In genomic region chr19:46967578-46968018, GRCh38 we compare ENCODE assay signal across 10 cellular contexts. TPM values are rescaled to one million over a fixed set of nuclear protein-coding genes. Genes with fewer than 3 reads are reported as not detected.
DNase-seq lines count a peak whose midpoint lies in the region; ATAC-seq and TF ChIP-seq lines count a peak whose summit lies in the region.
"Had no signal": no experiment of that assay in that cellular context is flagged by ENCODE, and none has a peak within 500 bp of the region (broad histone marks: within the 10 kb centered on the region; RNA-seq: fewer than 3 reads in every experiment).

No MANE protein-coding gene starts in this region.

- no peak for TF ChIP-seq EP300 in upper lobe of left lung (IDR thresholded peaks at IDR 0.05)

- TF ChIP-seq CTCF in lower lobe of right lung (IDR thresholded peaks at IDR 0.05) (no peak), upper lobe of left lung (IDR thresholded peaks at IDR 0.05) (no peak)

- H3K4me1 ChIP-seq in lower lobe of right lung (peaks cover 17% of the 10 kb centered on the region), upper lobe of left lung (peaks cover 5 to 20% (median 15%) of the 10 kb centered on the region in 4 donors)
- H3K4me1 ChIP-seq: SJCRH30 had no signal

- peak; percentile 86 for ATAC-seq in activated naive CD8-positive, alpha-beta T cell treated with anti-CD3 and anti-CD28 coated beads, Interleukin-2, amount 50 U/mL, for 24 hours
- peak; percentile 78 to 79 for ATAC-seq in lower lobe of right lung
- ATAC-seq in upper lobe of left lung (ENCODE audit: low FRiP score in 2 of 2), result peak; percentile 45 to 83
- no peak for ATAC-seq in GM21367 (IDR thresholded peaks at IDR 0.05; ENCODE audit: unreplicated experiment)

- 41 to 51% methylated on average over 8 of the region's 8 CpGs for WGBS in upper lobe of left lung, 2 donors

- H3K36me3 ChIP-seq in lower lobe of right lung (peaks cover 11% of the 10 kb centered on the region), upper lobe of left lung (peaks cover 0 to 9% (median 3%) of the 10 kb centered on the region in 4 donors)
- H3K36me3 ChIP-seq: SJCRH30 had no signal

- no peaks in the 10 kb centered on the region for H3K27me3 Mint-ChIP-seq in activated naive CD4-positive, alpha-beta T cell treated with anti-CD3 and anti-CD28 coated beads, Interleukin-2, amount 10 ng/mL, durations not matched to agents 7 days and 5 days
- no peaks in the 10 kb centered on the region for H3K27me3 Mint-ChIP-seq in activated naive CD4-positive, alpha-beta T cell treated with anti-CD3 and anti-CD28 coated beads for 36 hours (ENCODE audit: low read depth)
- H3K27me3 Mint-ChIP-seq in activated naive CD8-positive, alpha-beta T cell treated with anti-CD3 and anti-CD28 coated beads, Interleukin-2, amount 50 U/mL, for 24 hours, result no peaks in the 10 kb centered on the region
- H3K27me3 Mint-ChIP-seq: B cell had no signal

- H3K4me3 ChIP-seq in lower lobe of right lung (no peak overlapping the region), upper lobe of left lung (no peak overlapping the region)
- H3K4me3 ChIP-seq: SJCRH30 had no signal

- H3K27ac ChIP-seq in lower lobe of right lung (no peak overlapping the region), upper lobe of left lung (peak overlapping the region; percentile 3 to 46 (median 22))
- H3K27ac ChIP-seq: SJCRH30 had no signal

- TF ChIP-seq POLR2A in upper lobe of left lung (IDR thresholded peaks at IDR 0.05), result no peak

- H3K36me3 Mint-ChIP-seq in activated naive CD4-positive, alpha-beta T cell treated with anti-CD3 and anti-CD28 coated beads, Interleukin-2, amount 10 ng/mL, durations not matched to agents 7 days and 5 days, result peaks cover 27% of the 10 kb centered on the region
- H3K36me3 Mint-ChIP-seq in activated naive CD4-positive, alpha-beta T cell treated with anti-CD3 and anti-CD28 coated beads for 36 hours (ENCODE audit: low read depth), result no peaks in the 10 kb centered on the region
- peaks cover 6% of the 10 kb centered on the region for H3K36me3 Mint-ChIP-seq in activated naive CD8-positive, alpha-beta T cell treated with anti-CD3 and anti-CD28 coated beads, Interleukin-2, amount 50 U/mL, for 24 hours (ENCODE audit: low read depth)

- H3K9me3 Mint-ChIP-seq in activated naive CD4-positive, alpha-beta T cell treated with anti-CD3 and anti-CD28 coated beads, Interleukin-2, amount 10 ng/mL, durations not matched to agents 7 days and 5 days, result no peaks in the 10 kb centered on the region
- H3K9me3 Mint-ChIP-seq in activated naive CD4-positive, alpha-beta T cell treated with anti-CD3 and anti-CD28 coated beads for 36 hours, result no peaks in the 10 kb centered on the region
- no peaks in the 10 kb centered on the region for H3K9me3 Mint-ChIP-seq in activated naive CD8-positive, alpha-beta T cell treated with anti-CD3 and anti-CD28 coated beads, Interleukin-2, amount 50 U/mL, for 24 hours

- H3K9me3 ChIP-seq in lower lobe of right lung (no peaks in the 10 kb centered on the region), upper lobe of left lung (no peaks in the 10 kb centered on the region)
- H3K9me3 ChIP-seq: SJCRH30 had no signal

- H3K27ac Mint-ChIP-seq in activated naive CD4-positive, alpha-beta T cell treated with anti-CD3 and anti-CD28 coated beads, Interleukin-2, amount 10 ng/mL, durations not matched to agents 7 days and 5 days, result peak overlapping the region; percentile 39
- H3K27ac Mint-ChIP-seq in activated naive CD4-positive, alpha-beta T cell treated with anti-CD3 and anti-CD28 coated beads for 36 hours, result no peak overlapping the region
- peak overlapping the region; percentile 67 for H3K27ac Mint-ChIP-seq in activated naive CD8-positive, alpha-beta T cell treated with anti-CD3 and anti-CD28 coated beads, Interleukin-2, amount 50 U/mL, for 24 hours
- H3K27ac Mint-ChIP-seq: B cell had no signal

- intact Hi-C loops in activated naive CD4-positive, alpha-beta T cell treated with anti-CD3 and anti-CD28 coated beads for 36 hours (cut with micrococcal nuclease), result no loop called here
- intact Hi-C loops in lower lobe of right lung (cut with DNase I), result no loop called here

- no peak overlapping the region for H3K4me3 Mint-ChIP-seq in activated naive CD4-positive, alpha-beta T cell treated with anti-CD3 and anti-CD28 coated beads, Interleukin-2, amount 10 ng/mL, durations not matched to agents 7 days and 5 days
- H3K4me3 Mint-ChIP-seq in activated naive CD4-positive, alpha-beta T cell treated with anti-CD3 and anti-CD28 coated beads for 36 hours, result no peak overlapping the region
- peak overlapping the region; percentile 44 for H3K4me3 Mint-ChIP-seq in activated naive CD8-positive, alpha-beta T cell treated with anti-CD3 and anti-CD28 coated beads, Interleukin-2, amount 50 U/mL, for 24 hours
- H3K4me3 Mint-ChIP-seq: B cell had no signal

- CTCF ChIA-PET in activated naive CD4-positive, alpha-beta T cell treated with anti-CD3 and anti-CD28 coated beads, Interleukin-2, amount 10 ng/mL, durations not matched to agents 7 days and 5 days (lab: Charles Lee), result interaction anchor here (0.6 to 1.4 kb wide), 2 partner anchors 33 to 46 kb away, joined by 3 read pairs; no protein-coding TSS in a partner anchor
- CTCF ChIA-PET in activated naive CD4-positive, alpha-beta T cell treated with anti-CD3 and anti-CD28 coated beads for 36 hours (lab: Charles Lee), result interaction anchor here (1.9 kb wide), 1 partner anchor 84 kb away, joined by 4 read pairs; no protein-coding TSS in a partner anchor

- H3K4me1 Mint-ChIP-seq in activated naive CD4-positive, alpha-beta T cell treated with anti-CD3 and anti-CD28 coated beads, Interleukin-2, amount 10 ng/mL, durations not matched to agents 7 days and 5 days, result peaks cover 34% of the 10 kb centered on the region
- peaks cover 21% of the 10 kb centered on the region for H3K4me1 Mint-ChIP-seq in activated naive CD4-positive, alpha-beta T cell treated with anti-CD3 and anti-CD28 coated beads for 36 hours (ENCODE audit: low read depth)
- peaks cover 32% of the 10 kb centered on the region for H3K4me1 Mint-ChIP-seq in activated naive CD8-positive, alpha-beta T cell treated with anti-CD3 and anti-CD28 coated beads, Interleukin-2, amount 50 U/mL, for 24 hours
- H3K4me1 Mint-ChIP-seq: B cell had no signal

- H3K27me3 ChIP-seq in lower lobe of right lung (ENCODE audit: low read depth) (no peaks in the 10 kb centered on the region), upper lobe of left lung (no peaks in the 10 kb centered on the region)
- H3K27me3 ChIP-seq: SJCRH30 had no signal

- peak; percentile 48 for DNase-seq in activated naive CD4-positive, alpha-beta T cell treated with anti-CD3 and anti-CD28 coated beads, Interleukin-2, amount 10 ng/mL, durations not matched to agents 7 days and 5 days
- no peak for DNase-seq in activated naive CD4-positive, alpha-beta T cell treated with anti-CD3 and anti-CD28 coated beads for 36 hours
- no peak for DNase-seq in activated naive CD8-positive, alpha-beta T cell treated with anti-CD3 and anti-CD28 coated beads, Interleukin-2, amount 50 U/mL, for 24 hours
- DNase-seq in lower lobe of right lung (peak; percentile 52), upper lobe of left lung (peak in 1 of 2 donors; percentile 46), midbrain (lab: John Stamatoyannopoulos, UW) (no peak), D341Med (ENCODE audit: low spot score) (no peak)
- DNase-seq: SJCRH30 had no signal

RNA-seq across cellular contexts. Expression of gene NPAS1, which starts 52.0 kb away (rescaled TPM):
- total RNA-seq in activated naive CD4-positive, alpha-beta T cell treated with anti-CD3 and anti-CD28 coated beads for 36 hours, result under 1 TPM in 1 of 2 experiments, not detected in 1; 0.21 TPM
- 1.8 TPM for total RNA-seq in lower lobe of right lung
- 10 to 100 TPM in 1 of 6 donors, 1 to 10 TPM in 3, under 1 TPM in 1, not detected in 1; 0.30 to 13.6 (median 1.1) TPM for total RNA-seq in upper lobe of left lung
- total RNA-seq: SJCRH30 had no signal

Comparison
In these comparisons a context has a peak if more than half of its experiments do, and no peak if none do; other contexts are left out.
1. DNase-seq: peak in activated naive CD4-positive, alpha-beta T cell treated with anti-CD3 and anti-CD28 coated beads, Interleukin-2, amount 10 ng/mL, durations not matched to agents 7 days and 5 days (single experiment) and lower lobe of right lung (single experiment); none in activated naive CD4-positive, alpha-beta T cell treated with anti-CD3 and anti-CD28 coated beads for 36 hours (single experiment), activated naive CD8-positive, alpha-beta T cell treated with anti-CD3 and anti-CD28 coated beads, Interleukin-2, amount 50 U/mL, for 24 hours (single experiment), midbrain (single experiment) and D341Med (single experiment).